16 cellular contexts compared by ENCODE assay signal in genomic region chr2:85393836-85394235, GRCh38. TPM values are rescaled to one million over a fixed set of nuclear protein-coding genes. Genes with fewer than 3 reads are reported as not detected.
DNase-seq lines count a peak whose midpoint lies in the region; ATAC-seq and TF ChIP-seq lines count a peak whose summit lies in the region.
"Had no signal": no experiment of that assay in that cellular context is flagged by ENCODE, and none has a peak within 500 bp of the region (broad histone marks: within the 10 kb centered on the region; RNA-seq: fewer than 3 reads in every experiment).

No MANE protein-coding gene starts in this region.

- CTCF ChIA-PET in activated CD8-positive, alpha-beta memory T cell treated with anti-CD3 and anti-CD28 coated beads, Interleukin-2, amount 10 ng/mL, durations not matched to agents 7 days and 5 days (lab: Charles Lee), result interaction anchor here (2.1 to 4.4 kb wide), 3 partner anchors 10 to 157 kb away, joined by 9 to 37 read pairs (median 26); partner anchors contain the start of gene SH2D6

- H3K4me1 ChIP-seq in mesenchymal stem cell (ENCODE audit: control insufficient read depth, insufficient read depth, low read depth, low read length), result peaks cover 12% of the 10 kb centered on the region
- peaks cover 0 to 47% (median 36%) of the 10 kb centered on the region in 4 donors for H3K4me1 ChIP-seq in tibial artery
- no peaks in the 10 kb centered on the region for H3K4me1 ChIP-seq in BE2C

- no peaks in the 10 kb centered on the region for H3K9me3 Mint-ChIP-seq in activated CD8-positive, alpha-beta memory T cell treated with anti-CD3 and anti-CD28 coated beads, Interleukin-2, amount 10 ng/mL, durations not matched to agents 7 days and 5 days (ENCODE audit: low read depth)
- H3K9me3 Mint-ChIP-seq: endodermal cell, neural progenitor cell had no signal

- peak overlapping the region in 1 of 2 experiments; percentile 17 for H3K4me3 ChIP-seq in mesenchymal stem cell (ENCODE audit: insufficient read depth in 1 of 2, low read depth in 1 of 2, low read length in 2 of 2)
- H3K4me3 ChIP-seq in tibial artery, result no peak overlapping the region
- H3K4me3 ChIP-seq in BE2C (ENCODE audit: low read depth, low read length), result no peak overlapping the region
- no peak overlapping the region for H3K4me3 ChIP-seq in lower leg skin (ENCODE audit: low read depth, poor library complexity, severe bottlenecking)
- H3K4me3 ChIP-seq: A549, neural progenitor cell, smooth muscle cell, upper lobe of left lung had no signal

- intact Hi-C loops in tibial artery (cut with DNase I; ENCODE audit: low total_unique reads) (no loop called here), lower leg skin (cut with DNase I; ENCODE audit: low total_unique reads) (no loop called here)

- no peak for ATAC-seq in activated CD8-positive, alpha-beta memory T cell treated with anti-CD3 and anti-CD28 coated beads, Interleukin-2, amount 10 ng/mL, durations not matched to agents 7 days and 5 days
- ATAC-seq: A549 had no signal

- H3K4me1 Mint-ChIP-seq in activated CD8-positive, alpha-beta memory T cell treated with anti-CD3 and anti-CD28 coated beads, Interleukin-2, amount 10 ng/mL, durations not matched to agents 7 days and 5 days, result peaks cover 19% of the 10 kb centered on the region
- H3K4me1 Mint-ChIP-seq: endodermal cell had no signal

- H2AFZ ChIP-seq in mesenchymal stem cell (ENCODE audit: low read depth, low read length), result no peak overlapping the region
- H2AFZ ChIP-seq: neural progenitor cell had no signal

- no peak for TF ChIP-seq POLR2A in lower leg skin (IDR thresholded peaks at IDR 0.05)

- no peak overlapping the region for H4K8ac ChIP-seq in mesenchymal stem cell (ENCODE audit: low read length)

- no peak overlapping the region for H4K91ac ChIP-seq in mesenchymal stem cell (ENCODE audit: low read length)

- H2BK15ac ChIP-seq in mesenchymal stem cell (ENCODE audit: low read depth, poor library complexity, severe bottlenecking), result no peak overlapping the region

- no peak overlapping the region for H2AK5ac ChIP-seq in mesenchymal stem cell (ENCODE audit: low read length, severe bottlenecking)

- no peaks in the 10 kb centered on the region for H3K27me3 Mint-ChIP-seq in activated CD8-positive, alpha-beta memory T cell treated with anti-CD3 and anti-CD28 coated beads, Interleukin-2, amount 10 ng/mL, durations not matched to agents 7 days and 5 days

- H3K18ac ChIP-seq in mesenchymal stem cell (ENCODE audit: low read depth in 1 of 2, low read length in 2 of 2), result no peak overlapping the region

- H2BK12ac ChIP-seq in mesenchymal stem cell (ENCODE audit: low read length in 2 of 2), result no peak overlapping the region

- H3K27ac ChIP-seq in angular gyrus (ENCODE audit: low read depth, low read length) (peak overlapping the region; percentile 80), mesenchymal stem cell (ENCODE audit: low read length, poor library complexity, severe bottlenecking) (no peak overlapping the region), tibial artery (peak overlapping the region; percentile 73 to 78)
- H3K27ac ChIP-seq: A549, KMS-11, neural progenitor cell, upper lobe of left lung had no signal

- H2BK120ac ChIP-seq in mesenchymal stem cell (ENCODE audit: low read depth, low read length), result no peak overlapping the region

- no peak overlapping the region for H3K4ac ChIP-seq in mesenchymal stem cell (ENCODE audit: low read depth in 1 of 2, low read length in 2 of 2)

- H3K27me3 ChIP-seq in mesenchymal stem cell (ENCODE audit: control insufficient read depth in 1 of 2, insufficient read depth in 1 of 2, low read length in 2 of 2) (no peaks in the 10 kb centered on the region), tibial artery (no peaks in the 10 kb centered on the region), BE2C (no peaks in the 10 kb centered on the region)
- H3K27me3 ChIP-seq: neural progenitor cell, upper lobe of left lung had no signal

- TF ChIP-seq CTCF in tibial artery (IDR thresholded peaks at IDR 0.05) (no peak), BE2C (IDR thresholded peaks at IDR 0.05; ENCODE audit: low read depth, low read length) (no peak), lower leg skin (IDR thresholded peaks at IDR 0.05) (no peak)

- no peak overlapping the region for H3K23ac ChIP-seq in mesenchymal stem cell (ENCODE audit: low read length in 2 of 2)

- H2BK5ac ChIP-seq in mesenchymal stem cell (ENCODE audit: low read depth, low read length, poor library complexity, severe bottlenecking), result no peak overlapping the region

- H3K9me3 ChIP-seq in mesenchymal stem cell (ENCODE audit: control insufficient read depth, low read length), result no peaks in the 10 kb centered on the region
- H3K9me3 ChIP-seq in tibial artery, result no peaks in the 10 kb centered on the region
- H3K9me3 ChIP-seq in BE2C, result no peaks in the 10 kb centered on the region
- H3K9me3 ChIP-seq: A549, upper lobe of left lung had no signal

- H3K4me2 ChIP-seq in mesenchymal stem cell (ENCODE audit: low read length, poor library complexity, severe bottlenecking), result no peak overlapping the region
- H3K4me2 ChIP-seq: A549, KMS-11, neural progenitor cell, smooth muscle cell had no signal

- 92% methylated on average over 4 of the region's 4 CpGs for WGBS in mesenchymal stem cell
- WGBS in lower leg skin, 2 donors, result 58 to 65% methylated on average over 4 of the region's 4 CpGs

- H3K9ac ChIP-seq in mesenchymal stem cell (ENCODE audit: low read length), result peak overlapping the region; percentile 23
- H3K9ac ChIP-seq: KMS-11, neural progenitor cell had no signal

- peak overlapping the region; percentile 37 for H3K27ac Mint-ChIP-seq in activated CD8-positive, alpha-beta memory T cell treated with anti-CD3 and anti-CD28 coated beads, Interleukin-2, amount 10 ng/mL, durations not matched to agents 7 days and 5 days
- H3K27ac Mint-ChIP-seq: endodermal cell, neural progenitor cell had no signal

- DNase-seq in activated CD8-positive, alpha-beta memory T cell treated with anti-CD3 and anti-CD28 coated beads, Interleukin-2, amount 10 ng/mL, durations not matched to agents 7 days and 5 days, result no peak
- no peak for DNase-seq in activated CD8-positive, alpha-beta memory T cell treated with anti-CD3 and anti-CD28 coated beads for 24 hours
- no peak for DNase-seq in mesenchymal stem cell
- no peak for DNase-seq in tibial artery
- DNase-seq in BE2C, result no peak
- DNase-seq in mesenteric fat pad (ENCODE audit: low spot score), result no peak
- no peak for DNase-seq in lower leg skin (ENCODE audit: low spot score in 2 of 2)
- DNase-seq: DMS53, endodermal cell, upper lobe of left lung had no signal

- peaks cover 7% of the 10 kb centered on the region for H3K36me3 Mint-ChIP-seq in activated CD8-positive, alpha-beta memory T cell treated with anti-CD3 and anti-CD28 coated beads, Interleukin-2, amount 10 ng/mL, durations not matched to agents 7 days and 5 days

- H3K4me3 Mint-ChIP-seq in activated CD8-positive, alpha-beta memory T cell treated with anti-CD3 and anti-CD28 coated beads, Interleukin-2, amount 10 ng/mL, durations not matched to agents 7 days and 5 days, result no peak overlapping the region
- H3K4me3 Mint-ChIP-seq: endodermal cell, neural progenitor cell had no signal

- H3K79me1 ChIP-seq in mesenchymal stem cell (replicated peaks; ENCODE audit: low read length, poor library complexity, severe bottlenecking), result peaks cover 5% of the 10 kb centered on the region

- H3K36me3 ChIP-seq in mesenchymal stem cell (ENCODE audit: control insufficient read depth in 1 of 2, insufficient read depth in 2 of 2, low read depth in 1 of 2, low read length in 2 of 2) (peaks cover 73 to 84% of the 10 kb centered on the region in 2 experiments), tibial artery (peaks cover 26 to 64% (median 30%) of the 10 kb centered on the region in 3 donors), BE2C (no peaks in the 10 kb centered on the region)
- H3K36me3 ChIP-seq: neural progenitor cell had no signal

- no peak overlapping the region for H3K14ac ChIP-seq in mesenchymal stem cell (ENCODE audit: low read length in 2 of 2)

RNA-seq across cellular contexts. Expression of gene CAPG, which starts 16.3 kb away (rescaled TPM):
- 100 to 1,000 TPM; 204 to 211 TPM for total RNA-seq in activated CD8-positive, alpha-beta memory T cell treated with anti-CD3 and anti-CD28 coated beads, Interleukin-2, amount 10 ng/mL, durations not matched to agents 7 days and 5 days
- polyA plus RNA-seq in mesenchymal stem cell (2013, experiment 1 of 2), result 109 TPM
- 105 TPM for polyA plus RNA-seq in mesenchymal stem cell (2013, experiment 2 of 2)
- not detected for polyA plus RNA-seq in BE2C (2012; ENCODE audit: insufficient read depth, insufficient read length, low read depth)
- total RNA-seq in mesenteric fat pad (124 TPM), lower leg skin (100 to 1,000 TPM; 177 to 272 (median 232) TPM)

RNA-seq across cellular contexts. Expression of gene SH2D6, which starts 24.7 kb away (rescaled TPM):
- under 1 TPM; 0.52 to 0.82 TPM for total RNA-seq in activated CD8-positive, alpha-beta memory T cell treated with anti-CD3 and anti-CD28 coated beads, Interleukin-2, amount 10 ng/mL, durations not matched to agents 7 days and 5 days
- not detected for polyA plus RNA-seq in mesenchymal stem cell (2013, experiment 1 of 2)
- 0.14 TPM for polyA plus RNA-seq in mesenchymal stem cell (2013, experiment 2 of 2)
- 2.0 TPM for polyA plus RNA-seq in BE2C (2012; ENCODE audit: insufficient read depth, insufficient read length, low read depth)
- total RNA-seq in mesenteric fat pad (not detected), lower leg skin (not detected)
- total RNA-seq: kidney epithelial cell, smooth muscle cell had no signal
- polyA plus RNA-seq: smooth muscle cell had no signal

RNA-seq across cellular contexts. Expression of gene ELMOD3, which starts 39.3 kb away (rescaled TPM):
- total RNA-seq in activated CD8-positive, alpha-beta memory T cell treated with anti-CD3 and anti-CD28 coated beads, Interleukin-2, amount 10 ng/mL, durations not matched to agents 7 days and 5 days, result 10 to 100 TPM; 21.7 to 27.7 TPM
- polyA plus RNA-seq in mesenchymal stem cell (2013, experiment 1 of 2), result 7.1 TPM
- polyA plus RNA-seq in mesenchymal stem cell (2013, experiment 2 of 2), result 7.6 TPM
- polyA plus RNA-seq in BE2C (2012; ENCODE audit: insufficient read depth, insufficient read length, low read depth), result 11.1 TPM
- total RNA-seq in mesenteric fat pad (47.7 TPM), lower leg skin (10 to 100 TPM; 10.0 to 26.1 (median 23.5) TPM)

RNA-seq across cellular contexts. Expression of gene RETSAT, which starts 39.5 kb away (rescaled TPM):
- total RNA-seq in activated CD8-positive, alpha-beta memory T cell treated with anti-CD3 and anti-CD28 coated beads, Interleukin-2, amount 10 ng/mL, durations not matched to agents 7 days and 5 days, result 10 to 100 TPM; 28.2 to 35.5 TPM
- 33.6 TPM for polyA plus RNA-seq in mesenchymal stem cell (2013, experiment 1 of 2)
- polyA plus RNA-seq in mesenchymal stem cell (2013, experiment 2 of 2), result 34.3 TPM
- polyA plus RNA-seq in BE2C (2012; ENCODE audit: insufficient read depth, insufficient read length, low read depth), result 20.7 TPM
- total RNA-seq in mesenteric fat pad, result 554 TPM
- 100 to 1,000 TPM in 2 of 4 donors, 10 to 100 TPM in 2; 86.2 to 121 (median 101) TPM for total RNA-seq in lower leg skin
